ENCODE assay signal across 1 cellular context in the genomic region with DNA sequence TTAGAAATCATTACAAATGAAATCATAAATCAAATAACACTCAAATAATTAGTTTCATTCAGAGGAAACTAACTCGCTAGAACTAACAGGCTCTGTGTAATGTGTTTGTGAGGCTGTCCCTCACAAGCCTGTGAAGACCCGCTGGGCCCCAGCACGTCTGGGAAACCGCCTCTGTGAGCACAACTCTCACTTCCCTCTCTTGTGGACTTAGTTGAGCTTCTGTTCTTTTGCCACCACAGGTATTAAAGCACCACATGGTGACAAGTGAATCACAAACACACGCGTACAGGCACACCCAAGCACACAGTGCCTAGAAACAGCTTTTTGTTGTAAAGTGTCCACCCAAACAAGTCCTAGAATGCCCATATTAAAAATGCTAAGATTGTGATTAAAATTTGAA.
TF ChIP-seq lines count a peak whose summit lies in the region.

No MANE protein-coding gene starts in this region.

TF ChIP-seq in H1, 55 proteins besides CTCF, POLR2A, EP300 and RAD21 (continued from another document):
- TF ChIP-seq, protein P1, sequence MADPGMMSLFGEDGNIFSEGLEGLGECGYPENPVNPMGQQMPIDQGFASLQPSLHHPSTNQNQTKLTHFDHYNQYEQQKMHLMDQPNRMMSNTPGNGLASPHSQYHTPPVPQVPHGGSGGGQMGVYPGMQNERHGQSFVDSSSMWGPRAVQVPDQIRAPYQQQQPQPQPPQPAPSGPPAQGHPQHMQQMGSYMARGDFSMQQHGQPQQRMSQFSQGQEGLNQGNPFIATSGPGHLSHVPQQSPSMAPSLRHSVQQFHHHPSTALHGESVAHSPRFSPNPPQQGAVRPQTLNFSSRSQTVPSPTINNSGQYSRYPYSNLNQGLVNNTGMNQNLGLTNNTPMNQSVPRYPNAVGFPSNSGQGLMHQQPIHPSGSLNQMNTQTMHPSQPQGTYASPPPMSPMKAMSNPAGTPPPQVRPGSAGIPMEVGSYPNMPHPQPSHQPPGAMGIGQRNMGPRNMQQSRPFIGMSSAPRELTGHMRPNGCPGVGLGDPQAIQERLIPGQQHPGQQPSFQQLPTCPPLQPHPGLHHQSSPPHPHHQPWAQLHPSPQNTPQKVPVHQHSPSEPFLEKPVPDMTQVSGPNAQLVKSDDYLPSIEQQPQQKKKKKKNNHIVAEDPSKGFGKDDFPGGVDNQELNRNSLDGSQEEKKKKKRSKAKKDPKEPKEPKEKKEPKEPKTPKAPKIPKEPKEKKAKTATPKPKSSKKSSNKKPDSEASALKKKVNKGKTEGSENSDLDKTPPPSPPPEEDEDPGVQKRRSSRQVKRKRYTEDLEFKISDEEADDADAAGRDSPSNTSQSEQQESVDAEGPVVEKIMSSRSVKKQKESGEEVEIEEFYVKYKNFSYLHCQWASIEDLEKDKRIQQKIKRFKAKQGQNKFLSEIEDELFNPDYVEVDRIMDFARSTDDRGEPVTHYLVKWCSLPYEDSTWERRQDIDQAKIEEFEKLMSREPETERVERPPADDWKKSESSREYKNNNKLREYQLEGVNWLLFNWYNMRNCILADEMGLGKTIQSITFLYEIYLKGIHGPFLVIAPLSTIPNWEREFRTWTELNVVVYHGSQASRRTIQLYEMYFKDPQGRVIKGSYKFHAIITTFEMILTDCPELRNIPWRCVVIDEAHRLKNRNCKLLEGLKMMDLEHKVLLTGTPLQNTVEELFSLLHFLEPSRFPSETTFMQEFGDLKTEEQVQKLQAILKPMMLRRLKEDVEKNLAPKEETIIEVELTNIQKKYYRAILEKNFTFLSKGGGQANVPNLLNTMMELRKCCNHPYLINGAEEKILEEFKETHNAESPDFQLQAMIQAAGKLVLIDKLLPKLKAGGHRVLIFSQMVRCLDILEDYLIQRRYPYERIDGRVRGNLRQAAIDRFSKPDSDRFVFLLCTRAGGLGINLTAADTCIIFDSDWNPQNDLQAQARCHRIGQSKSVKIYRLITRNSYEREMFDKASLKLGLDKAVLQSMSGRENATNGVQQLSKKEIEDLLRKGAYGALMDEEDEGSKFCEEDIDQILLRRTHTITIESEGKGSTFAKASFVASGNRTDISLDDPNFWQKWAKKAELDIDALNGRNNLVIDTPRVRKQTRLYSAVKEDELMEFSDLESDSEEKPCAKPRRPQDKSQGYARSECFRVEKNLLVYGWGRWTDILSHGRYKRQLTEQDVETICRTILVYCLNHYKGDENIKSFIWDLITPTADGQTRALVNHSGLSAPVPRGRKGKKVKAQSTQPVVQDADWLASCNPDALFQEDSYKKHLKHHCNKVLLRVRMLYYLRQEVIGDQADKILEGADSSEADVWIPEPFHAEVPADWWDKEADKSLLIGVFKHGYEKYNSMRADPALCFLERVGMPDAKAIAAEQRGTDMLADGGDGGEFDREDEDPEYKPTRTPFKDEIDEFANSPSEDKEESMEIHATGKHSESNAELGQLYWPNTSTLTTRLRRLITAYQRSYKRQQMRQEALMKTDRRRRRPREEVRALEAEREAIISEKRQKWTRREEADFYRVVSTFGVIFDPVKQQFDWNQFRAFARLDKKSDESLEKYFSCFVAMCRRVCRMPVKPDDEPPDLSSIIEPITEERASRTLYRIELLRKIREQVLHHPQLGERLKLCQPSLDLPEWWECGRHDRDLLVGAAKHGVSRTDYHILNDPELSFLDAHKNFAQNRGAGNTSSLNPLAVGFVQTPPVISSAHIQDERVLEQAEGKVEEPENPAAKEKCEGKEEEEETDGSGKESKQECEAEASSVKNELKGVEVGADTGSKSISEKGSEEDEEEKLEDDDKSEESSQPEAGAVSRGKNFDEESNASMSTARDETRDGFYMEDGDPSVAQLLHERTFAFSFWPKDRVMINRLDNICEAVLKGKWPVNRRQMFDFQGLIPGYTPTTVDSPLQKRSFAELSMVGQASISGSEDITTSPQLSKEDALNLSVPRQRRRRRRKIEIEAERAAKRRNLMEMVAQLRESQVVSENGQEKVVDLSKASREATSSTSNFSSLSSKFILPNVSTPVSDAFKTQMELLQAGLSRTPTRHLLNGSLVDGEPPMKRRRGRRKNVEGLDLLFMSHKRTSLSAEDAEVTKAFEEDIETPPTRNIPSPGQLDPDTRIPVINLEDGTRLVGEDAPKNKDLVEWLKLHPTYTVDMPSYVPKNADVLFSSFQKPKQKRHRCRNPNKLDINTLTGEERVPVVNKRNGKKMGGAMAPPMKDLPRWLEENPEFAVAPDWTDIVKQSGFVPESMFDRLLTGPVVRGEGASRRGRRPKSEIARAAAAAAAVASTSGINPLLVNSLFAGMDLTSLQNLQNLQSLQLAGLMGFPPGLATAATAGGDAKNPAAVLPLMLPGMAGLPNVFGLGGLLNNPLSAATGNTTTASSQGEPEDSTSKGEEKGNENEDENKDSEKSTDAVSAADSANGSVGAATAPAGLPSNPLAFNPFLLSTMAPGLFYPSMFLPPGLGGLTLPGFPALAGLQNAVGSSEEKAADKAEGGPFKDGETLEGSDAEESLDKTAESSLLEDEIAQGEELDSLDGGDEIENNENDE (IDR thresholded peaks at IDR 0.05; ENCODE audit: insufficient replicate concordance, low read length), result no peak
- TF ChIP-seq TAF1 (IDR thresholded peaks at IDR 0.05; ENCODE audit: low read depth, low read length) (no peak), SUZ12 (IDR thresholded peaks at IDR 0.05; ENCODE audit: low read length) (no peak), TAF7 (optimal IDR thresholded peaks at IDR 0.05; ENCODE audit: borderline replicate concordance, low read depth, low read length) (no peak), CTBP2 (IDR thresholded peaks at IDR 0.05; ENCODE audit: borderline replicate concordance, insufficient read depth, insufficient read length, low read length) (no peak), SIX5 (IDR thresholded peaks at IDR 0.05; ENCODE audit: low read depth, low read length) (no peak), MAFK (IDR thresholded peaks at IDR 0.05; ENCODE audit: low read depth, low read length) (no peak), KDM5A (IDR thresholded peaks at IDR 0.05; ENCODE audit: low read length) (no peak), CBX8 (IDR thresholded peaks at IDR 0.05; ENCODE audit: borderline replicate concordance, low read depth, low read length) (no peak), SRF (IDR thresholded peaks at IDR 0.05; ENCODE audit: low read depth, low read length) (no peak)
- TF ChIP-seq, protein P2, sequence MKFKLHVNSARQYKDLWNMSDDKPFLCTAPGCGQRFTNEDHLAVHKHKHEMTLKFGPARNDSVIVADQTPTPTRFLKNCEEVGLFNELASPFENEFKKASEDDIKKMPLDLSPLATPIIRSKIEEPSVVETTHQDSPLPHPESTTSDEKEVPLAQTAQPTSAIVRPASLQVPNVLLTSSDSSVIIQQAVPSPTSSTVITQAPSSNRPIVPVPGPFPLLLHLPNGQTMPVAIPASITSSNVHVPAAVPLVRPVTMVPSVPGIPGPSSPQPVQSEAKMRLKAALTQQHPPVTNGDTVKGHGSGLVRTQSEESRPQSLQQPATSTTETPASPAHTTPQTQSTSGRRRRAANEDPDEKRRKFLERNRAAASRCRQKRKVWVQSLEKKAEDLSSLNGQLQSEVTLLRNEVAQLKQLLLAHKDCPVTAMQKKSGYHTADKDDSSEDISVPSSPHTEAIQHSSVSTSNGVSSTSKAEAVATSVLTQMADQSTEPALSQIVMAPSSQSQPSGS (IDR thresholded peaks at IDR 0.05; ENCODE audit: low read length), result no peak
- TF ChIP-seq, protein P3, sequence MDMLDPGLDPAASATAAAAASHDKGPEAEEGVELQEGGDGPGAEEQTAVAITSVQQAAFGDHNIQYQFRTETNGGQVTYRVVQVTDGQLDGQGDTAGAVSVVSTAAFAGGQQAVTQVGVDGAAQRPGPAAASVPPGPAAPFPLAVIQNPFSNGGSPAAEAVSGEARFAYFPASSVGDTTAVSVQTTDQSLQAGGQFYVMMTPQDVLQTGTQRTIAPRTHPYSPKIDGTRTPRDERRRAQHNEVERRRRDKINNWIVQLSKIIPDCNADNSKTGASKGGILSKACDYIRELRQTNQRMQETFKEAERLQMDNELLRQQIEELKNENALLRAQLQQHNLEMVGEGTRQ (IDR thresholded peaks at IDR 0.05; ENCODE audit: low read length), result no peak
